Comparison of ENCODE assay signal across 16 cellular contexts in genomic region chr11:16899708-16900107, GRCh38.
"Had no signal": no experiment of that assay in that cellular context is flagged by ENCODE, and none has a peak within 500 bp of the region (broad histone marks: within the 10 kb centered on the region; RNA-seq: fewer than 3 reads in every experiment).

No MANE protein-coding gene starts in this region.

- ATAC-seq: lower lobe of right lung had no signal

- H3K9me3 ChIP-seq: adrenal gland, lower lobe of right lung, ovary, tibial artery had no signal

- H3K27me3 ChIP-seq: adrenal gland, ovary, tibial artery had no signal

- H3K27ac Mint-ChIP-seq: activated naive CD4-positive, alpha-beta T cell treated with anti-CD3 and anti-CD28 coated beads, Interleukin-2, amount 10 ng/mL, durations not matched to agents 7 days and 5 days; mesothelial cell of epicardium; T-helper 2 cell treated with Interferon-gamma antibody and Interleukin-4, amounts not matched to agents 5 μg/mL and 100 μg/mL, for 36 hours had no signal

- FAIRE-seq: colon, endothelial cell of umbilical vein had no signal

- H3K27me3 Mint-ChIP-seq: activated naive CD4-positive, alpha-beta T cell treated with anti-CD3 and anti-CD28 coated beads, Interleukin-2, amount 10 ng/mL, durations not matched to agents 7 days and 5 days had no signal

- H3K27ac ChIP-seq: adrenal gland, lower lobe of right lung, ovary, tibial artery had no signal

- H3K36me3 Mint-ChIP-seq: activated naive CD4-positive, alpha-beta T cell treated with anti-CD3 and anti-CD28 coated beads, Interleukin-2, amount 10 ng/mL, durations not matched to agents 7 days and 5 days; mesothelial cell of epicardium had no signal

- H3K9me3 Mint-ChIP-seq: activated naive CD4-positive, alpha-beta T cell treated with anti-CD3 and anti-CD28 coated beads, Interleukin-2, amount 10 ng/mL, durations not matched to agents 7 days and 5 days; mesothelial cell of epicardium; neural crest cell had no signal

- DNase-seq: activated naive CD4-positive, alpha-beta T cell treated with anti-CD3 and anti-CD28 coated beads, Interleukin-2, amount 10 ng/mL, durations not matched to agents 7 days and 5 days; activated T-cell treated with anti-CD3 and anti-CD28 coated beads for 4 hours; adrenal gland; foreskin fibroblast; glutamatergic neuron; hypothalamus; kidney glomerular epithelial cell; lower lobe of right lung; ovary; stimulated activated naive CD4-positive, alpha-beta T cell; tibial artery had no signal

- H3K4me1 ChIP-seq: adrenal gland had no signal

- H3K36me3 ChIP-seq: adrenal gland, lower lobe of right lung, ovary, tibial artery had no signal

- H3K4me3 Mint-ChIP-seq: activated naive CD4-positive, alpha-beta T cell treated with anti-CD3 and anti-CD28 coated beads, Interleukin-2, amount 10 ng/mL, durations not matched to agents 7 days and 5 days; mesothelial cell of epicardium; neural crest cell; T-helper 2 cell treated with Interferon-gamma antibody and Interleukin-4, amounts not matched to agents 5 μg/mL and 100 μg/mL, for 36 hours had no signal

- H3K4me3 ChIP-seq: adrenal gland, lower lobe of right lung, ovary, tibial artery had no signal
